Comparison of ENCODE assay signal across 13 cellular contexts in genomic region chr1:68178821-68179490, GRCh38. TPM values are rescaled to one million over a fixed set of nuclear protein-coding genes. Genes with fewer than 3 reads are reported as not detected.
A peak's percentile ranks its signal among the peaks of the same experiment; 100 is the strongest.
DNase-seq lines count a peak whose midpoint lies in the region; ATAC-seq, FAIRE-seq and TF ChIP-seq lines count a peak whose summit lies in the region.
"Had no signal": no experiment of that assay in that cellular context is flagged by ENCODE, and none has a peak within 500 bp of the region (broad histone marks: within the 10 kb centered on the region; RNA-seq: fewer than 3 reads in every experiment).

No MANE protein-coding gene starts in this region.

- no peak for FAIRE-seq in frontal cortex (lab: Jason Lieb, UNC)

- in situ Hi-C loops in GM13977 (cut with MboI; ENCODE audit: low pct_unique_long_range_greater_than_20kb, low sequenced_read_pairs, unreplicated experiment): no loop called here

- peak; percentile 48 for ATAC-seq in GM18508 (IDR thresholded peaks at IDR 0.05; ENCODE audit: insufficient read depth, unreplicated experiment)
- ATAC-seq in left cardiac atrium: no peak
- no peak for ATAC-seq in HG03097 (IDR thresholded peaks at IDR 0.05; ENCODE audit: low FRiP score, unreplicated experiment)

- no peak for TF ChIP-seq CTCF in GM13977 (IDR thresholded peaks at IDR 0.05; ENCODE audit: extremely low read depth, insufficient read depth, missing control alignments)

- peak; percentile 80 for DNase-seq in HCEC 1CT
- DNase-seq in M059J (ENCODE audit: low read depth): peak; percentile 55
- peak; percentile 61 to 95 for DNase-seq in lung microvascular endothelial cell (ENCODE audit: low read depth in 2 of 2)
- DNase-seq in left cardiac atrium: no peak
- no peak for DNase-seq in GM13977 (ENCODE audit: low spot score)
- no peak for DNase-seq in frontal cortex (ENCODE audit: low spot score in 2 of 2)
- DNase-seq: COR-L47, foreskin melanocyte, NCI-H187 had no signal

- intact Hi-C loops in left cardiac atrium (cut with DNase I): no loop called here

RNA-seq across cellular contexts. Expression of gene WLS, which starts 53.4 kb away (rescaled TPM):
- total RNA-seq in M059J (2014; rRNA removed; shearing (Covaris generic)): 43.9 and 47.3 TPM in 2 replicates
- total RNA-seq in lung microvascular endothelial cell (20.2 and 47.9 TPM in 2 replicates), left cardiac atrium (10 to 100 TPM; 92.2 to 92.8 TPM), frontal cortex (28.1 TPM)
- total RNA-seq: activated naive CD4-positive, alpha-beta T cell treated with anti-CD3 and anti-CD28 coated beads, Interleukin-2, amount 50 U/mL, for 72 hours; T-helper 2 cell treated with Interferon-gamma antibody and Interleukin-4, amounts not matched to agents 100 ng/mL and 5 ng/mL, for 36 hours had no signal

Comparison
In these comparisons a context has a peak if more than half of its experiments do, and no peak if none do; other contexts are left out.
1. DNase-seq: peak in HCEC 1CT (single experiment), M059J (single experiment) and lung microvascular endothelial cell (2 of 2); none in left cardiac atrium (single experiment), GM13977 (single experiment) and frontal cortex (0 of 2).